15 cellular contexts compared by ENCODE assay signal in genomic region chrX:115047181-115047580, GRCh38. TPM values are rescaled to one million over a fixed set of nuclear protein-coding genes. Genes with fewer than 3 reads are reported as not detected.
"Had no signal": no experiment of that assay in that cellular context is flagged by ENCODE, and none has a peak within 500 bp of the region (broad histone marks: within the 10 kb centered on the region; RNA-seq: fewer than 3 reads in every experiment).

No MANE protein-coding gene starts in this region.

- H3K36me3 ChIP-seq: adrenal gland, gastrocnemius medialis, neural progenitor cell, stomach had no signal

- H3K4me3 Mint-ChIP-seq: activated CD4-positive, alpha-beta T cell treated with anti-CD3 and anti-CD28 coated beads, Interleukin-2, amount 10 ng/mL, durations not matched to agents 24 days and 14 days; activated T-helper 1 cell treated with anti-CD3 and anti-CD28 coated beads, Interleukin-12 subunit alpha, Interleukin-12 subunit beta, Interleukin-2, Interleukin-4 antibody, amounts not matched to agents 30 ng/mL and 10 ng/mL and 1 ng/mL, durations not matched to agents 14 hours and 24 hours and 36 hours; central memory CD8-positive, alpha-beta T cell; endodermal cell; neural progenitor cell; T-helper 17 cell; WTC11 had no signal

- H3K4me1 Mint-ChIP-seq: activated CD4-positive, alpha-beta T cell treated with anti-CD3 and anti-CD28 coated beads, Interleukin-2, amount 10 ng/mL, durations not matched to agents 24 days and 14 days; central memory CD8-positive, alpha-beta T cell; endodermal cell; neural progenitor cell; T-helper 17 cell; WTC11 had no signal

- H3K4me3 ChIP-seq: adrenal gland, gastrocnemius medialis, neural progenitor cell, skin epidermis, stomach had no signal

- H3K36me3 Mint-ChIP-seq: neural progenitor cell, WTC11 had no signal

- H3K4me1 ChIP-seq: adrenal gland, gastrocnemius medialis, neural progenitor cell, stomach had no signal

- H3K27me3 Mint-ChIP-seq: activated CD4-positive, alpha-beta T cell treated with anti-CD3 and anti-CD28 coated beads, Interleukin-2, amount 10 ng/mL, durations not matched to agents 24 days and 14 days; central memory CD8-positive, alpha-beta T cell; T-helper 17 cell had no signal

- ATAC-seq: esophagus mucosa, gastrocnemius medialis, T-helper 17 cell, WTC11 had no signal

- H3K27ac ChIP-seq: adrenal gland, gastrocnemius medialis, neural progenitor cell, stomach had no signal

- H3K27me3 ChIP-seq: adrenal gland, neural progenitor cell, stomach had no signal

- H2AFZ ChIP-seq: neural progenitor cell had no signal

- H3K9me3 Mint-ChIP-seq: activated CD4-positive, alpha-beta T cell treated with anti-CD3 and anti-CD28 coated beads, Interleukin-2, amount 10 ng/mL, durations not matched to agents 24 days and 14 days; activated T-helper 1 cell treated with anti-CD3 and anti-CD28 coated beads, Interleukin-12 subunit alpha, Interleukin-12 subunit beta, Interleukin-2, Interleukin-4 antibody, amounts not matched to agents 30 ng/mL and 10 ng/mL and 1 ng/mL, durations not matched to agents 14 hours and 24 hours and 36 hours; endodermal cell; neural progenitor cell; WTC11 had no signal

- H3K4me2 ChIP-seq: neural progenitor cell had no signal

- H3K9ac ChIP-seq: neural progenitor cell had no signal

- DNase-seq: activated CD4-positive, alpha-beta T cell treated with anti-CD3 and anti-CD28 coated beads, Interleukin-2, amount 10 ng/mL, durations not matched to agents 24 days and 14 days; activated naive CD4-positive, alpha-beta T cell treated with Interleukin-2 at 50 U/mL for 16 hours; adrenal gland; dermis blood vessel endothelial cell; endodermal cell; gastrocnemius medialis; midbrain; stomach; T-helper 17 cell had no signal

- H3K9me3 ChIP-seq: adrenal gland, gastrocnemius medialis, stomach had no signal

- H3K27ac Mint-ChIP-seq: activated CD4-positive, alpha-beta T cell treated with anti-CD3 and anti-CD28 coated beads, Interleukin-2, amount 10 ng/mL, durations not matched to agents 24 days and 14 days; activated T-helper 1 cell treated with anti-CD3 and anti-CD28 coated beads, Interleukin-12 subunit alpha, Interleukin-12 subunit beta, Interleukin-2, Interleukin-4 antibody, amounts not matched to agents 30 ng/mL and 10 ng/mL and 1 ng/mL, durations not matched to agents 14 hours and 24 hours and 36 hours; endodermal cell; neural progenitor cell; T-helper 17 cell; WTC11 had no signal

RNA-seq across cellular contexts. Expression of gene IL13RA2, which starts 29.8 kb away (rescaled TPM):
- total RNA-seq: activated CD4-positive, alpha-beta T cell treated with anti-CD3 and anti-CD28 coated beads, Interleukin-2, amount 10 ng/mL, durations not matched to agents 24 days and 14 days; activated T-helper 1 cell treated with anti-CD3 and anti-CD28 coated beads, Interleukin-12 subunit alpha, Interleukin-12 subunit beta, Interleukin-2, Interleukin-4 antibody, amounts not matched to agents 30 ng/mL and 10 ng/mL and 1 ng/mL, durations not matched to agents 14 hours and 24 hours and 36 hours; endodermal cell; T-helper 17 cell; WTC11 had no signal
